8 cellular contexts compared by ENCODE assay signal in genomic region chr7:5695037-5695708, GRCh38.
DNase-seq lines count a peak whose midpoint lies in the region; ATAC-seq, FAIRE-seq and TF ChIP-seq lines count a peak whose summit lies in the region.

No MANE protein-coding gene starts in this region.

- peak overlapping the region; percentile 97 for H2BK5ac ChIP-seq in mesenchymal stem cell (ENCODE audit: low read depth, low read length, poor library complexity, severe bottlenecking)

- H2BK15ac ChIP-seq in mesenchymal stem cell (ENCODE audit: low read depth, poor library complexity, severe bottlenecking), result no peak overlapping the region

- H3K36me3 ChIP-seq in ascending aorta (no peaks in the 10 kb centered on the region), mesenchymal stem cell (ENCODE audit: control insufficient read depth in 1 of 2, insufficient read depth in 2 of 2, low read depth in 1 of 2, low read length in 2 of 2) (peaks cover 6 to 18% of the 10 kb centered on the region in 2 experiments)

- peak overlapping the region in 1 of 2 experiments; percentile 98 for H3K14ac ChIP-seq in mesenchymal stem cell (ENCODE audit: low read length in 2 of 2)

- H3K4me2 ChIP-seq in mesenchymal stem cell (ENCODE audit: low read length, poor library complexity, severe bottlenecking), result peak overlapping the region; percentile 34

- H3K27ac ChIP-seq in ascending aorta, result peak overlapping the region; percentile 94
- H3K27ac ChIP-seq in mesenchymal stem cell (ENCODE audit: low read length, poor library complexity, severe bottlenecking), result peak overlapping the region; percentile 90

- intact Hi-C loops in ascending aorta (cut with DNase I), result loop anchor here (5.0 kb wide), 1 partner anchor 58 kb away; no protein-coding TSS in a partner anchor

- H2BK12ac ChIP-seq in mesenchymal stem cell (ENCODE audit: low read length in 2 of 2), result peak overlapping the region; percentile 98 to 100

- peak overlapping the region; percentile 100 for H4K91ac ChIP-seq in mesenchymal stem cell (ENCODE audit: low read length)

- ATAC-seq in HG02763 (IDR thresholded peaks at IDR 0.05; ENCODE audit: unreplicated experiment), result peak; percentile 33

- peak; percentile 54 for DNase-seq in GM10266 (ENCODE audit: extremely low spot score)
- peak; percentile 20 to 90 (median 64) for DNase-seq in T-helper 1 cell
- peak in 1 of 2 donors; percentile 87 for DNase-seq in ascending aorta (ENCODE audit: low spot score in 2 of 2)
- DNase-seq in mesenchymal stem cell, result peak; percentile 97
- DNase-seq in stimulated activated CD8-positive, alpha-beta memory T cell treated with anti-CD3 and anti-CD28 coated beads, Interleukin-2, amount 100 ng/mL, for 1 hour (ENCODE audit: low read depth in 2 of 2), result peak; percentile 53 to 64
- no peak for DNase-seq in frontal cortex (ENCODE audit: low spot score in 2 of 2)
- DNase-seq in NCI-H128 (lab: John Stamatoyannopoulos, UW; ENCODE audit: unreplicated experiment), result no peak

- no peak for FAIRE-seq in frontal cortex (lab: Jason Lieb, UNC)

- peak overlapping the region; percentile 86 for H3K9ac ChIP-seq in mesenchymal stem cell (ENCODE audit: low read length)

- peak overlapping the region; percentile 98 for H3K18ac ChIP-seq in mesenchymal stem cell (ENCODE audit: low read depth in 1 of 2, low read length in 2 of 2)

- H2BK120ac ChIP-seq in mesenchymal stem cell (ENCODE audit: low read depth, low read length), result peak overlapping the region; percentile 98

- H4K8ac ChIP-seq in mesenchymal stem cell (ENCODE audit: low read length), result peak overlapping the region; percentile 95

- peaks cover 17% of the 10 kb centered on the region for H3K79me1 ChIP-seq in mesenchymal stem cell (replicated peaks; ENCODE audit: low read length, poor library complexity, severe bottlenecking)

- peak overlapping the region in 1 of 2 experiments; percentile 98 for H3K23ac ChIP-seq in mesenchymal stem cell (ENCODE audit: low read length in 2 of 2)

- no peak for TF ChIP-seq CTCF in GM10266 (IDR thresholded peaks at IDR 0.05; ENCODE audit: control insufficient read depth, insufficient read depth, low read depth, missing control alignments)
- no peak for TF ChIP-seq CTCF in ascending aorta (IDR thresholded peaks at IDR 0.05)

- no peak overlapping the region for H2AFZ ChIP-seq in mesenchymal stem cell (ENCODE audit: low read depth, low read length)

- WGBS in mesenchymal stem cell, result 37% methylated on average over 19 of the region's 19 CpGs

- no peaks in the 10 kb centered on the region for H3K9me3 ChIP-seq in ascending aorta
- no peaks in the 10 kb centered on the region for H3K9me3 ChIP-seq in mesenchymal stem cell (ENCODE audit: control insufficient read depth, low read length)

- H3K4me3 ChIP-seq in ascending aorta (peak overlapping the region; percentile 35 to 62), mesenchymal stem cell (ENCODE audit: insufficient read depth in 1 of 2, low read depth in 1 of 2, low read length in 2 of 2) (peak overlapping the region; percentile 23 to 63)

- peak overlapping the region; percentile 99 for H2AK5ac ChIP-seq in mesenchymal stem cell (ENCODE audit: low read length, severe bottlenecking)

- H3K27me3 ChIP-seq in ascending aorta (no peaks in the 10 kb centered on the region), mesenchymal stem cell (ENCODE audit: control insufficient read depth in 1 of 2, insufficient read depth in 1 of 2, low read length in 2 of 2) (no peaks in the 10 kb centered on the region)

- peak overlapping the region; percentile 99 for H3K4ac ChIP-seq in mesenchymal stem cell (ENCODE audit: low read depth in 1 of 2, low read length in 2 of 2)

- H3K4me1 ChIP-seq in ascending aorta (peaks cover 46 to 64% of the 10 kb centered on the region in 2 donors), mesenchymal stem cell (ENCODE audit: control insufficient read depth, insufficient read depth, low read depth, low read length) (peaks cover 36% of the 10 kb centered on the region)

Comparison
In these comparisons a context has a peak if more than half of its experiments do, and no peak if none do; other contexts are left out.
1. DNase-seq: peak in GM10266 (single experiment), T-helper 1 cell (5 of 5), mesenchymal stem cell (single experiment) and stimulated activated CD8-positive, alpha-beta memory T cell treated with anti-CD3 and anti-CD28 coated beads, Interleukin-2, amount 100 ng/mL, for 1 hour (2 of 2); none in frontal cortex (0 of 2) and NCI-H128 (single experiment).